8 cellular contexts compared by ENCODE assay signal in the genomic region with DNA sequence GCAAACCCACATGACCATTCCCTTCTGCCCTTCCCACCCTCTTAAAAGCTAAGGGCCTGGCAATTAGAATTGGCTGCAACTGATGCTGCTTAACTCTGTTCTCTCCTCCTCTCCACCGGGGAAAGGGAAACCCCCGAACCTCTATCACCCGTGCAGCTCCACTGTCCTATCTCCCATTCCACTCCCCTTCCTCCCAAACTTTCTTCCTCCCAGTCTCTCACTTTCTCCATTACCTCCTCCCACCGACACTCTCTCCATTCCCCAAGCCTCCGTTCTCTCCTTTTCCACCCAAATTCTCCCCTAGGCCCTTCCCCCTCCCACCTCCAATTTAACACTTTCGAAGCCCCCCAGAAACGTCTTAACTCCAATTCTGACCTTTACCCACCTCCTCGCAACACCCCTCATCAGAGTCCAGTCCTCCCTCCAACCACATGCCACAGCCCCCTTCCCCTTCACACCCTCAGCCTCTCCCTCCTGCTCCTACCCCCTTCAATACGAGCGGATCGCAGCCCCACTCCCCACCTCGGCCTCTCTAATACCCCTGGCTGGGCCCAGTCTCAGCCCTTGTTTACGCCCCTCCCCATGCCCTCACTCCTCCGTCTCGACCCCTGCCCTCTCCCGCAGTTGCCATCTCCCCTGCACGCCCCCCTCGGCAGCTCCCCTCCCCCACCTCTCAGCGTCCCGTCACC. TPM values are rescaled to one million over a fixed set of nuclear protein-coding genes. Genes with fewer than 3 reads are reported as not detected.
A peak's percentile ranks its signal among the peaks of the same experiment; 100 is the strongest.
DNase-seq lines count a peak whose midpoint lies in the region; ATAC-seq and TF ChIP-seq lines count a peak whose summit lies in the region.

No MANE protein-coding gene starts in this region.

- peak overlapping the region; percentile 89 to 99 (median 96) for H3K27ac ChIP-seq in heart right ventricle

- H3K4me1 Mint-ChIP-seq in stimulated activated naive CD8-positive, alpha-beta T cell treated with anti-CD3 and anti-CD28 coated beads, Interleukin-15, Interleukin-2, amounts not matched to agents 100 ng/mL and 50 ng/mL, for 24 hours (ENCODE audit: low read depth), result peaks cover 43% of the 10 kb centered on the region
- peaks cover 40% of the 10 kb centered on the region for H3K4me1 Mint-ChIP-seq in T-helper 1 cell treated with Interleukin-12 subunit alpha and Interleukin-12 subunit beta and Interleukin-4 antibody, amounts not matched to agents 30 μg/mL and 1 μg/mL, for 36 hours (ENCODE audit: low read depth)

- H3K4me3 Mint-ChIP-seq in stimulated activated naive CD8-positive, alpha-beta T cell treated with anti-CD3 and anti-CD28 coated beads, Interleukin-15, Interleukin-2, amounts not matched to agents 100 ng/mL and 50 ng/mL, for 24 hours, result no peak overlapping the region
- no peak overlapping the region for H3K4me3 Mint-ChIP-seq in T-helper 1 cell treated with Interleukin-12 subunit alpha and Interleukin-12 subunit beta and Interleukin-4 antibody, amounts not matched to agents 30 μg/mL and 1 μg/mL, for 36 hours

- peaks cover 38% of the 10 kb centered on the region for H3K36me3 Mint-ChIP-seq in stimulated activated naive CD8-positive, alpha-beta T cell treated with anti-CD3 and anti-CD28 coated beads, Interleukin-15, Interleukin-2, amounts not matched to agents 100 ng/mL and 50 ng/mL, for 24 hours (ENCODE audit: low read depth)
- H3K36me3 Mint-ChIP-seq in T-helper 1 cell treated with Interleukin-12 subunit alpha and Interleukin-12 subunit beta and Interleukin-4 antibody, amounts not matched to agents 30 μg/mL and 1 μg/mL, for 36 hours (ENCODE audit: low read depth), result peaks cover 18% of the 10 kb centered on the region

- intact Hi-C loops in heart right ventricle (cut with DNase I), result loop anchor here in 5 of 10 donors (2.0 to 10.0 kb wide), 5 partner anchors 23 to 137 kb away; a partner anchor contains a TSS

- H3K4me3 ChIP-seq in heart right ventricle (peak overlapping the region; percentile 55 to 85 (median 74)), skeletal muscle cell (ENCODE audit: low read depth, low read length) (peak overlapping the region; percentile 84)

- TF ChIP-seq CTCF in heart right ventricle (IDR thresholded peaks at IDR 0.05), result no peak

- no peaks in the 10 kb centered on the region for H3K9me3 ChIP-seq in heart right ventricle

- H3K4me1 ChIP-seq in heart right ventricle, result peaks cover 4 to 69% (median 49%) of the 10 kb centered on the region in 9 donors

- 1 to 3% methylated on average over 20 of the region's 20 CpGs for WGBS in heart right ventricle, 2 donors

- H3K27ac Mint-ChIP-seq in stimulated activated naive CD8-positive, alpha-beta T cell treated with anti-CD3 and anti-CD28 coated beads, Interleukin-15, Interleukin-2, amounts not matched to agents 100 ng/mL and 50 ng/mL, for 24 hours, result peak overlapping the region; percentile 81
- H3K27ac Mint-ChIP-seq in T-helper 1 cell treated with Interleukin-12 subunit alpha and Interleukin-12 subunit beta and Interleukin-4 antibody, amounts not matched to agents 30 μg/mL and 1 μg/mL, for 36 hours, result peak overlapping the region; percentile 88

- no peak for ATAC-seq in stimulated activated naive CD8-positive, alpha-beta T cell treated with anti-CD3 and anti-CD28 coated beads, Interleukin-15, Interleukin-2, amounts not matched to agents 100 U/mL and 50 U/mL, for 24 hours
- peak in 4 of 8 donors; percentile 9 to 17 (median 14) for ATAC-seq in heart right ventricle

- no peaks in the 10 kb centered on the region for H3K9me3 Mint-ChIP-seq in stimulated activated naive CD8-positive, alpha-beta T cell treated with anti-CD3 and anti-CD28 coated beads, Interleukin-15, Interleukin-2, amounts not matched to agents 100 ng/mL and 50 ng/mL, for 24 hours
- H3K9me3 Mint-ChIP-seq in T-helper 1 cell treated with Interleukin-12 subunit alpha and Interleukin-12 subunit beta and Interleukin-4 antibody, amounts not matched to agents 30 μg/mL and 1 μg/mL, for 36 hours, result no peaks in the 10 kb centered on the region

- no peak for DNase-seq in stimulated activated naive CD8-positive, alpha-beta T cell treated with anti-CD3 and anti-CD28 coated beads, Interleukin-15, Interleukin-2, amounts not matched to agents 100 U/mL and 50 U/mL, for 24 hours
- DNase-seq in heart right ventricle (no peak), skeletal muscle cell (ENCODE audit: low read depth) (no peak), mucosa of gallbladder (ENCODE audit: low spot score) (no peak), NCI-H1105 (lab: John Stamatoyannopoulos, UW) (no peak), AML-193 (lab: John Stamatoyannopoulos, UW) (no peak)

- peaks cover 0 to 51% (median 14%) of the 10 kb centered on the region in 9 donors for H3K36me3 ChIP-seq in heart right ventricle

- no peaks in the 10 kb centered on the region for H3K27me3 Mint-ChIP-seq in stimulated activated naive CD8-positive, alpha-beta T cell treated with anti-CD3 and anti-CD28 coated beads, Interleukin-15, Interleukin-2, amounts not matched to agents 100 ng/mL and 50 ng/mL, for 24 hours
- H3K27me3 Mint-ChIP-seq in T-helper 1 cell treated with Interleukin-12 subunit alpha and Interleukin-12 subunit beta and Interleukin-4 antibody, amounts not matched to agents 30 μg/mL and 1 μg/mL, for 36 hours (ENCODE audit: low read depth), result no peaks in the 10 kb centered on the region

- H3K27me3 ChIP-seq in heart right ventricle, result no peaks in the 10 kb centered on the region

RNA-seq across cellular contexts. Expression of a gene that starts 0.6 kb away (rescaled TPM):
- total RNA-seq in heart right ventricle (10 to 100 TPM; 21.7 to 33.0 (median 26.3) TPM), mucosa of gallbladder (38.7 TPM)
- polyA plus RNA-seq in heart right ventricle, result 10 to 100 TPM; 19.7 to 27.2 TPM

RNA-seq across cellular contexts. Expression of a gene that starts 14.0 kb away (rescaled TPM):
- total RNA-seq in heart right ventricle (10 to 100 TPM; 24.1 to 41.2 (median 33.4) TPM), mucosa of gallbladder (67.6 TPM)
- polyA plus RNA-seq in heart right ventricle, result 10 to 100 TPM; 28.5 to 30.6 TPM

RNA-seq across cellular contexts. Expression of a gene that starts 14.0 kb away (rescaled TPM):
- 10 to 100 TPM; 44.6 to 78.7 (median 54.1) TPM for total RNA-seq in heart right ventricle
- 100 to 1,000 TPM; 185 to 273 TPM for polyA plus RNA-seq in heart right ventricle
- 35.4 TPM for total RNA-seq in mucosa of gallbladder

RNA-seq across cellular contexts. Expression of a gene that starts 21.9 kb away (rescaled TPM):
- total RNA-seq in heart right ventricle, result 10 to 100 TPM; 63.9 to 88.3 (median 74.9) TPM
- 100 to 1,000 TPM in 1 of 2 donors, 10 to 100 TPM in 1; 43.0 to 142 TPM for polyA plus RNA-seq in heart right ventricle
- 114 TPM for total RNA-seq in mucosa of gallbladder

RNA-seq across cellular contexts. Expression of a gene that starts 27.4 kb away (rescaled TPM):
- total RNA-seq in heart right ventricle (10 to 100 TPM in 9 of 10 donors, 1 to 10 TPM in 1; 8.8 to 24.0 (median 14.7) TPM), mucosa of gallbladder (42.4 TPM)
- polyA plus RNA-seq in heart right ventricle, result 10 to 100 TPM; 13.2 to 22.4 TPM
